In genomic region chr11:17853280-17853679, GRCh38 we compare ENCODE assay signal across 25 cellular contexts.
DNase-seq lines count a peak whose midpoint lies in the region; ATAC-seq, FAIRE-seq and TF ChIP-seq lines count a peak whose summit lies in the region.
"Had no signal": no experiment of that assay in that cellular context is flagged by ENCODE, and none has a peak within 500 bp of the region (broad histone marks: within the 10 kb centered on the region; RNA-seq: fewer than 3 reads in every experiment).

No MANE protein-coding gene starts in this region.

- H3K27ac ChIP-seq in PC-3 (ENCODE audit: low read length) = no peak overlapping the region; the same call in 1 of the 2 replicates
- peak overlapping the region; percentile 48 for H3K27ac ChIP-seq in psoas muscle
- H3K27ac ChIP-seq: 22Rv1; BLaER1 treated with 17β-estradiol and CSF1 and Interleukin-3, amounts not matched to agents 10 nM and 100 nM had no signal

- H3K4me3 ChIP-seq in PC-3 (ENCODE audit: low read length) (no peak overlapping the region), bronchial epithelial cell (ENCODE audit: low read depth, low read length) (no peak overlapping the region), psoas muscle (no peak overlapping the region)
- H3K4me3 ChIP-seq: BLaER1 treated with 17β-estradiol and CSF1 and Interleukin-3, amounts not matched to agents 10 nM and 100 nM; HAP-1 had no signal

- peaks cover 4% of the 10 kb centered on the region for H3K4me1 Mint-ChIP-seq in activated CD4-positive, alpha-beta T cell treated with anti-CD3 and anti-CD28 coated beads, Interleukin-2, amount 10 ng/mL, durations not matched to agents 24 days and 14 days

- H3K36me3 ChIP-seq in PC-3 (ENCODE audit: low read depth, low read length) (no peaks in the 10 kb centered on the region), bronchial epithelial cell (ENCODE audit: control insufficient read depth, insufficient read depth, low read length) (no peaks in the 10 kb centered on the region), psoas muscle (ENCODE audit: insufficient read depth in 1 of 2, low read depth in 1 of 2) (no peaks in the 10 kb centered on the region)
- H3K36me3 ChIP-seq: BE2C, HAP-1 had no signal

- H3K27me3 ChIP-seq in PC-3 (ENCODE audit: low read length) (no peaks in the 10 kb centered on the region), bronchial epithelial cell (ENCODE audit: control insufficient read depth, insufficient read depth, low read length) (no peaks in the 10 kb centered on the region), psoas muscle (ENCODE audit: insufficient read depth in 3 of 3, low read length in 2 of 3) (no peaks in the 10 kb centered on the region)
- H3K27me3 ChIP-seq: BE2C; BLaER1 treated with 17β-estradiol and CSF1 and Interleukin-3, amounts not matched to agents 10 nM and 100 nM had no signal

- intact Hi-C loops in PC-3 (cut with micrococcal nuclease) (no loop called here), psoas muscle (cut with DNase I) (loop anchor here in 1 of 2 donors (5.0 kb wide), 1 partner anchor 119 kb away; no protein-coding TSS in a partner anchor)
- intact Hi-C loops in activated CD4-positive, alpha-beta T cell treated with anti-CD3 and anti-CD28 coated beads, Interleukin-2, amount 10 ng/mL, durations not matched to agents 24 days and 14 days (cut with micrococcal nuclease) = no loop called here

- H3K4me1 ChIP-seq in PC-3 (ENCODE audit: insufficient read depth, low read length) = 0 out of 2 replicates have a peak, but pooled peaks cover 6% of the 10 kb centered on the region
- peaks cover 18% of the 10 kb centered on the region for H3K4me1 ChIP-seq in psoas muscle
- H3K4me1 ChIP-seq: BE2C, HAP-1 had no signal

- DNase-seq in HTR-8/SVneo (ENCODE audit: insufficient read length, low spot score) (no peak), PC-3 (no peak), bronchial epithelial cell (ENCODE audit: low read depth) (peak; percentile 31), psoas muscle (no peak), ACHN (no peak), activated gamma-delta T cell treated with Interleukin-2 at 50 U/mL for 16 hours (no peak)
- DNase-seq in activated CD4-positive, alpha-beta T cell treated with anti-CD3 and anti-CD28 coated beads, Interleukin-2, amount 10 ng/mL, durations not matched to agents 24 days and 14 days = no peak
- DNase-seq: AML-193; BE2C; Calu3; CD4-positive, alpha-beta T cell; CD8-positive, alpha-beta memory T cell; DMS79 treated with DMSO at 0.1 percent for 48 hours; GF-D8; GOT3; HFFc6 had no signal

- H3K79me2 ChIP-seq in PC-3 (ENCODE audit: low read length) = no peaks in the 10 kb centered on the region

- H4K20me1 ChIP-seq in PC-3 (ENCODE audit: low read length) = no peaks in the 10 kb centered on the region

- H3K36me3 Mint-ChIP-seq in activated CD4-positive, alpha-beta T cell treated with anti-CD3 and anti-CD28 coated beads, Interleukin-2, amount 10 ng/mL, durations not matched to agents 24 days and 14 days (ENCODE audit: low read depth) = peaks cover 2% of the 10 kb centered on the region

- CTCF ChIA-PET in PC-3 (lab: Charles Lee) = no interaction called here

- H3K9me3 Mint-ChIP-seq in activated CD4-positive, alpha-beta T cell treated with anti-CD3 and anti-CD28 coated beads, Interleukin-2, amount 10 ng/mL, durations not matched to agents 24 days and 14 days = no peaks in the 10 kb centered on the region
- H3K9me3 Mint-ChIP-seq: CD4-positive, alpha-beta T cell; CD8-positive, alpha-beta memory T cell; HFFc6 had no signal

- no peak overlapping the region for H3K27ac Mint-ChIP-seq in activated CD4-positive, alpha-beta T cell treated with anti-CD3 and anti-CD28 coated beads, Interleukin-2, amount 10 ng/mL, durations not matched to agents 24 days and 14 days
- H3K27ac Mint-ChIP-seq: CD14-positive monocyte; CD4-positive, alpha-beta T cell; HFFc6 had no signal

- BruUV-seq in PC-3 (replicated peaks; lab: Mats Ljungman, UMichigan) = no TSS peak

- H2AFZ ChIP-seq in PC-3 (ENCODE audit: low read length) = no peak overlapping the region

- POLR2A ChIA-PET in PC-3 (lab: Charles Lee; ENCODE audit: unreplicated experiment) = no interaction called here

- in situ Hi-C loops in ACHN (cut with HindIII; ENCODE audit: low pct_ligation_motif_present, low pct_unique_long_range_greater_than_20kb, low sequenced_read_pairs) = no loop called here

- no peaks in the 10 kb centered on the region for H3K27me3 Mint-ChIP-seq in activated CD4-positive, alpha-beta T cell treated with anti-CD3 and anti-CD28 coated beads, Interleukin-2, amount 10 ng/mL, durations not matched to agents 24 days and 14 days
- H3K27me3 Mint-ChIP-seq: CD4-positive, alpha-beta T cell; CD8-positive, alpha-beta memory T cell had no signal

- no peak overlapping the region for H3K9ac ChIP-seq in PC-3 (ENCODE audit: low read length)
- H3K9ac ChIP-seq: BLaER1 treated with 17β-estradiol and CSF1 and Interleukin-3, amounts not matched to agents 10 nM and 100 nM had no signal

- 56 to 74% (median 57%) methylated on average over 4 of the region's 4 CpGs for WGBS in psoas muscle, 3 donors

- H3K9me3 ChIP-seq in PC-3 (ENCODE audit: low read length) (no peaks in the 10 kb centered on the region), psoas muscle (no peaks in the 10 kb centered on the region)
- H3K9me3 ChIP-seq: BE2C; BLaER1 treated with 17β-estradiol and CSF1 and Interleukin-3, amounts not matched to agents 10 nM and 100 nM; HAP-1 had no signal

- no peaks in the 10 kb centered on the region for H3F3A ChIP-seq in PC-3 (ENCODE audit: low read length, unreplicated experiment)

- H3K4me3 Mint-ChIP-seq in activated CD4-positive, alpha-beta T cell treated with anti-CD3 and anti-CD28 coated beads, Interleukin-2, amount 10 ng/mL, durations not matched to agents 24 days and 14 days = no peak overlapping the region
- H3K4me3 Mint-ChIP-seq: CD14-positive monocyte; CD4-positive, alpha-beta T cell; CD8-positive, alpha-beta memory T cell; HFFc6 had no signal

- ATAC-seq in PC-3 (peak; percentile 20; the same call in 1 of the 2 replicates), psoas muscle (peak; percentile 37 to 53 (median 40)), SK-N-SH treated with all-trans-retinoic acid at 6 μM for 48 hours (no peak)

- TF ChIP-seq CTCF in PC-3 (conservative IDR thresholded peaks at IDR 0.05; ENCODE audit: low read depth, low read length) (no peak), bronchial epithelial cell (IDR thresholded peaks at IDR 0.05; ENCODE audit: insufficient read depth, low read length, severe bottlenecking) (no peak), psoas muscle (IDR thresholded peaks at IDR 0.05) (no peak)

- FAIRE-seq in HTR-8/SVneo (lab: Jason Lieb, UNC) = peak; percentile 9
- no peak for FAIRE-seq in bronchial epithelial cell (lab: Jason Lieb, UNC)
- FAIRE-seq: A204.1, GM12891, GM18507, H54 had no signal

- H3K4me2 ChIP-seq in PC-3 (ENCODE audit: low read length) = no peak overlapping the region
- H3K4me2 ChIP-seq: BLaER1 treated with 17β-estradiol and CSF1 and Interleukin-3, amounts not matched to agents 10 nM and 100 nM had no signal

- no peaks in the 10 kb centered on the region for H3K9me2 ChIP-seq in PC-3 (replicated peaks; ENCODE audit: low read length)

TF ChIP-seq in SK-N-SH treated with all-trans-retinoic acid at 6 μM for 48 hours, 23 proteins besides CTCF, POLR2A, EP300 and RAD21:
- TF ChIP-seq TOX (CRISPR knock-in tag; IDR thresholded peaks at IDR 0.05; ENCODE audit: borderline replicate concordance) = no peak
- TF ChIP-seq, protein P1, sequence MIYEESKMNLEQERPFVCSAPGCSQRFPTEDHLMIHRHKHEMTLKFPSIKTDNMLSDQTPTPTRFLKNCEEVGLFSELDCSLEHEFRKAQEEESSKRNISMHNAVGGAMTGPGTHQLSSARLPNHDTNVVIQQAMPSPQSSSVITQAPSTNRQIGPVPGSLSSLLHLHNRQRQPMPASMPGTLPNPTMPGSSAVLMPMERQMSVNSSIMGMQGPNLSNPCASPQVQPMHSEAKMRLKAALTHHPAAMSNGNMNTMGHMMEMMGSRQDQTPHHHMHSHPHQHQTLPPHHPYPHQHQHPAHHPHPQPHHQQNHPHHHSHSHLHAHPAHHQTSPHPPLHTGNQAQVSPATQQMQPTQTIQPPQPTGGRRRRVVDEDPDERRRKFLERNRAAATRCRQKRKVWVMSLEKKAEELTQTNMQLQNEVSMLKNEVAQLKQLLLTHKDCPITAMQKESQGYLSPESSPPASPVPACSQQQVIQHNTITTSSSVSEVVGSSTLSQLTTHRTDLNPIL (CRISPR knock-in tag; IDR thresholded peaks at IDR 0.05; ENCODE audit: low read depth) = no peak
- no peak for TF ChIP-seq RARB (CRISPR knock-in tag; IDR thresholded peaks at IDR 0.05)
